25 cellular contexts compared by ENCODE assay signal in genomic region chr16:67128887-67129286, GRCh38.
"Had no signal": no experiment of that assay in that cellular context is flagged by ENCODE, and none has a peak within 500 bp of the region (broad histone marks: within the 10 kb centered on the region; RNA-seq: fewer than 3 reads in every experiment).

No MANE protein-coding gene starts in this region.

- H3K36me3 ChIP-seq: colonic mucosa had no signal

- H3K9me3 Mint-ChIP-seq: dendritic cell treated with granulocyte-macrophage colony-stimulating factor and Interleukin-4, amounts not matched to agents 40 ng/mL and 50 ng/mL, for 4 days; immature natural killer cell; memory B cell; natural killer cell; neural crest cell; stimulated activated naive B cell treated with anti-CD40 and anti-IgM and Interleukin-4, amounts not matched to agents 10 μg/mL and 1 μg/mL and 100 μg/mL, for 72 hours; stimulated activated naive CD8-positive, alpha-beta T cell treated with anti-CD3 and anti-CD28 coated beads, Interleukin-15, Interleukin-2, amounts not matched to agents 100 ng/mL and 50 ng/mL, for 24 hours; type B pancreatic cell had no signal

- H3K27me3 ChIP-seq: colonic mucosa, esophagus muscularis mucosa, foreskin keratinocyte, neutrophil, pancreas, sigmoid colon, testis, tibial artery had no signal

- H3K9me3 ChIP-seq: colonic mucosa, esophagus muscularis mucosa, neutrophil, pancreas, sigmoid colon, testis, tibial artery had no signal

- H3K27ac ChIP-seq: colonic mucosa, esophagus muscularis mucosa, foreskin keratinocyte, neutrophil, pancreas, sigmoid colon, skin epidermis, testis, tibial artery had no signal

- H3K27ac Mint-ChIP-seq: dendritic cell treated with granulocyte-macrophage colony-stimulating factor and Interleukin-4, amounts not matched to agents 40 ng/mL and 50 ng/mL, for 4 days; memory B cell; natural killer cell; stimulated activated naive B cell treated with anti-CD40 and anti-IgM and Interleukin-4, amounts not matched to agents 10 μg/mL and 1 μg/mL and 100 μg/mL, for 72 hours; stimulated activated naive CD8-positive, alpha-beta T cell treated with anti-CD3 and anti-CD28 coated beads, Interleukin-15, Interleukin-2, amounts not matched to agents 100 ng/mL and 50 ng/mL, for 24 hours; type B pancreatic cell had no signal

- H3K27me3 Mint-ChIP-seq: dendritic cell treated with granulocyte-macrophage colony-stimulating factor and Interleukin-4, amounts not matched to agents 40 ng/mL and 50 ng/mL, for 4 days; memory B cell; stimulated activated naive B cell treated with anti-CD40 and anti-IgM and Interleukin-4, amounts not matched to agents 10 μg/mL and 1 μg/mL and 100 μg/mL, for 72 hours; stimulated activated naive CD8-positive, alpha-beta T cell treated with anti-CD3 and anti-CD28 coated beads, Interleukin-15, Interleukin-2, amounts not matched to agents 100 ng/mL and 50 ng/mL, for 24 hours; type B pancreatic cell had no signal

- H3K4me1 ChIP-seq: colonic mucosa, esophagus muscularis mucosa, foreskin keratinocyte, pancreas, sigmoid colon, testis, tibial artery had no signal

- H3K4me3 ChIP-seq: colonic mucosa, esophagus muscularis mucosa, lung, pancreas, sigmoid colon, skin epidermis, testis, tibial artery had no signal

- H3K4me1 Mint-ChIP-seq: immature natural killer cell; memory B cell; neural crest cell; stimulated activated naive B cell treated with anti-CD40 and anti-IgM and Interleukin-4, amounts not matched to agents 10 μg/mL and 1 μg/mL and 100 μg/mL, for 72 hours had no signal

- H3K4me3 Mint-ChIP-seq: dendritic cell treated with granulocyte-macrophage colony-stimulating factor and Interleukin-4, amounts not matched to agents 40 ng/mL and 50 ng/mL, for 4 days; immature natural killer cell; memory B cell; natural killer cell; neural crest cell; stimulated activated naive B cell treated with anti-CD40 and anti-IgM and Interleukin-4, amounts not matched to agents 10 μg/mL and 1 μg/mL and 100 μg/mL, for 72 hours; stimulated activated naive CD8-positive, alpha-beta T cell treated with anti-CD3 and anti-CD28 coated beads, Interleukin-15, Interleukin-2, amounts not matched to agents 100 ng/mL and 50 ng/mL, for 24 hours; type B pancreatic cell had no signal

- ATAC-seq: foreskin keratinocyte; natural killer cell; pancreas; right cardiac atrium; stimulated activated naive B cell treated with anti-CD40 and anti-IgM and Interleukin-4, amounts not matched to agents 10 μg/mL and 1 μg/mL and 100 μg/mL, for 72 hours had no signal

- DNase-seq: central memory CD4-positive, alpha-beta T cell; colonic mucosa; effector memory CD4-positive, alpha-beta T cell; foreskin keratinocyte; immature natural killer cell; islet precursor cell; kidney glomerular epithelial cell; natural killer cell; pancreas; right cardiac atrium; sigmoid colon; stimulated activated CD4-positive, alpha-beta T cell treated with anti-CD3 and anti-CD28 coated beads, Interleukin-15, amount 100 ng/mL, for 24 hours; stimulated activated CD4-positive, alpha-beta T cell treated with anti-CD3 and anti-CD28 coated beads, Interleukin-2, amount 100 ng/mL, for 48 hours; stimulated activated naive B cell treated with anti-CD40 and anti-IgM and Interleukin-4, amounts not matched to agents 10 μg/mL and 1 μg/mL and 100 μg/mL, for 72 hours; testis; tibial artery had no signal
